Comparison of ENCODE assay signal across 1 cellular context in genomic region chr7:130365511-130366441, GRCh38.
A peak's percentile ranks its signal among the peaks of the same experiment; 100 is the strongest.
TF ChIP-seq lines count a peak whose summit lies in the region.

No MANE protein-coding gene starts in this region.

TF ChIP-seq in GM23338, 12 proteins besides CTCF, POLR2A, EP300 and RAD21 (continued from another document):
- TF ChIP-seq ZNF462 (CRISPR knock-in tag; IDR thresholded peaks at IDR 0.05) (no peak), CREB1 (CRISPR knock-in tag; IDR thresholded peaks at IDR 0.05; ENCODE audit: low read depth) (0 out of 2 replicates have a peak, but pooled peaks have one; percentile 10), STAT1 (IDR thresholded peaks at IDR 0.05; ENCODE audit: unreplicated experiment) (no peak), EZH2 (IDR thresholded peaks at IDR 0.05; ENCODE audit: low read depth, unreplicated experiment) (no peak)
